In the genomic region with DNA sequence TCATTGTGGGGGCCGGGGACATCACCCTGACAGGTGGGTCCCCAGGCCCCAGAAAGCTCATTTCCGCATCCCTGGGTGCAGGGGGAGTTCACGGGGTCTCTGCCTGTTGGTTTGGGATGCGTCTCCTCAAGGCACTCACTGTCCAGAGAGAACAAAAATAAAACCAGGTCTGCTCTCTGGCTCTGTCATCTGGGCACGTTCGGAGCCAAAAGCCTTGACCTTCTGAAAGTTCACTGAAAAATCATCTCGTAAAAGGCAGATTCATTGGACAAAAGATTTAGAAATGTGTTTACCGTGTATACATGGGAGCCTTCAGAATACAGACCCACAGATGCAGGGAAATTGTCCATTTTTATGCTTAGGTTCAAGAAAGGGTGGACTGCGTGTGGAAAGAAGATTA, we compare ENCODE assay signal across 32 cellular contexts. TPM values are rescaled to one million over a fixed set of nuclear protein-coding genes. Genes with fewer than 3 reads are reported as not detected.
DNase-seq lines count a peak whose midpoint lies in the region; ATAC-seq and TF ChIP-seq lines count a peak whose summit lies in the region.
"Had no signal": no experiment of that assay in that cellular context is flagged by ENCODE, and none has a peak within 500 bp of the region (broad histone marks: within the 10 kb centered on the region; RNA-seq: fewer than 3 reads in every experiment).

No MANE protein-coding gene starts in this region.

- peaks cover 3% of the 10 kb centered on the region for H3K27me3 Mint-ChIP-seq in progenitor cell of endocrine pancreas
- H3K27me3 Mint-ChIP-seq: activated naive CD8-positive, alpha-beta T cell had no signal

- no peak for TF ChIP-seq CTCF in VCaP (conservative IDR thresholded peaks at IDR 0.05)
- TF ChIP-seq CTCF in progenitor cell of endocrine pancreas (IDR thresholded peaks at IDR 0.05; ENCODE audit: unreplicated experiment): no peak

- H3K27ac ChIP-seq in BLaER1 treated with 17β-estradiol and CSF1 and Interleukin-3, amounts not matched to agents 10 nM and 100 nM: peak overlapping the region in 1 of 11 experiments; percentile 53; a peak in 2 of 22 replicates
- peak overlapping the region; percentile 86 for H3K27ac ChIP-seq in VCaP
- H3K27ac ChIP-seq: SJSA1, tibial artery had no signal

- H3K27ac Mint-ChIP-seq in progenitor cell of endocrine pancreas: no peak overlapping the region
- H3K27ac Mint-ChIP-seq: activated B cell treated with CpG ODN at 0.5 μM for 24 hours; activated naive CD8-positive, alpha-beta T cell; dendritic cell treated with granulocyte-macrophage colony-stimulating factor and Interleukin-4, amounts not matched to agents 40 ng/mL and 50 ng/mL, for 4 days; nephron progenitor cell had no signal

- no peaks in the 10 kb centered on the region for H3K9me3 Mint-ChIP-seq in progenitor cell of endocrine pancreas (ENCODE audit: low read depth)
- H3K9me3 Mint-ChIP-seq: activated B cell treated with CpG ODN at 0.5 μM for 24 hours; central memory CD8-positive, alpha-beta T cell; dendritic cell treated with granulocyte-macrophage colony-stimulating factor and Interleukin-4, amounts not matched to agents 40 ng/mL and 50 ng/mL, for 4 days had no signal

- intact Hi-C loops in left ventricle myocardium superior (cut with micrococcal nuclease): loop anchor here (10.0 kb wide), 1 partner anchor 61 kb away; no protein-coding TSS in a partner anchor
- intact Hi-C loops in sciatic nerve (cut with DNase I): loop anchor here (5.0 kb wide), 1 partner anchor 59 kb away; no protein-coding TSS in a partner anchor

- H3K4me3 Mint-ChIP-seq in progenitor cell of endocrine pancreas (ENCODE audit: low read depth): no peak overlapping the region
- H3K4me3 Mint-ChIP-seq: activated B cell treated with CpG ODN at 0.5 μM for 24 hours; activated naive CD8-positive, alpha-beta T cell; central memory CD8-positive, alpha-beta T cell; dendritic cell treated with granulocyte-macrophage colony-stimulating factor and Interleukin-4, amounts not matched to agents 40 ng/mL and 50 ng/mL, for 4 days; nephron progenitor cell had no signal

- no peaks in the 10 kb centered on the region for H3K9me3 ChIP-seq in BLaER1 treated with 17β-estradiol and CSF1 and Interleukin-3, amounts not matched to agents 10 nM and 100 nM (replicated peaks in 1 of 11)
- H3K9me3 ChIP-seq: HAP-1, pancreas, sigmoid colon, tibial artery had no signal

- H3K4me3 ChIP-seq in BLaER1 treated with 17β-estradiol and CSF1 and Interleukin-3, amounts not matched to agents 10 nM and 100 nM: no peak overlapping the region
- H3K4me3 ChIP-seq: HAP-1, pancreas, sigmoid colon, SJSA1, tibial artery had no signal

- ATAC-seq in left ventricle myocardium superior (peak; percentile 35), sciatic nerve (peak; percentile 12), GM18520 (IDR thresholded peaks at IDR 0.05; ENCODE audit: unreplicated experiment) (no peak), HG03196 (IDR thresholded peaks at IDR 0.05; ENCODE audit: unreplicated experiment) (no peak), HG03457 (IDR thresholded peaks at IDR 0.05; ENCODE audit: unreplicated experiment) (no peak)

- no peaks in the 10 kb centered on the region for H4K20me1 ChIP-seq in BLaER1 treated with 17β-estradiol and CSF1 and Interleukin-3, amounts not matched to agents 10 nM and 100 nM

- H3K36me3 Mint-ChIP-seq in progenitor cell of endocrine pancreas (ENCODE audit: insufficient read depth): no peaks in the 10 kb centered on the region
- H3K36me3 Mint-ChIP-seq: activated naive CD8-positive, alpha-beta T cell had no signal

- H3K9ac ChIP-seq in BLaER1 treated with 17β-estradiol and CSF1 and Interleukin-3, amounts not matched to agents 10 nM and 100 nM: peak overlapping the region in 3 of 11 experiments; percentile 30 to 66 (median 63); a peak in 6 of 22 replicates

- peaks cover 4% of the 10 kb centered on the region for H3K4me1 Mint-ChIP-seq in progenitor cell of endocrine pancreas (ENCODE audit: low read depth)
- H3K4me1 Mint-ChIP-seq: activated B cell treated with CpG ODN at 0.5 μM for 24 hours; central memory CD8-positive, alpha-beta T cell had no signal

- peaks cover 0 to 5% (median under 1%) of the 10 kb centered on the region in 11 experiments; a peak in 6 of 22 replicates for H3K27me3 ChIP-seq in BLaER1 treated with 17β-estradiol and CSF1 and Interleukin-3, amounts not matched to agents 10 nM and 100 nM
- H3K27me3 ChIP-seq: pancreas, sigmoid colon, SJSA1 had no signal

- H3K36me3 ChIP-seq in BLaER1 treated with 17β-estradiol and CSF1 and Interleukin-3, amounts not matched to agents 10 nM and 100 nM: no peaks in the 10 kb centered on the region
- H3K36me3 ChIP-seq: HAP-1, pancreas, sigmoid colon, SJSA1, tibial artery had no signal

- H3K4me2 ChIP-seq in BLaER1 treated with 17β-estradiol and CSF1 and Interleukin-3, amounts not matched to agents 10 nM and 100 nM: peak overlapping the region in 7 of 11 experiments; percentile 79 to 93 (median 90); a peak in 12 of 22 replicates

- H3K4me1 ChIP-seq in BLaER1 treated with 17β-estradiol and CSF1 and Interleukin-3, amounts not matched to agents 10 nM and 100 nM: peaks cover 15 to 37% (median 36%) of the 10 kb centered on the region in 10 experiments
- H3K4me1 ChIP-seq: HAP-1, SJSA1 had no signal

- DNase-seq in left ventricle myocardium superior: no peak
- DNase-seq in sciatic nerve (ENCODE audit: low spot score): peak; percentile 47
- no peak for DNase-seq in progenitor cell of endocrine pancreas (ENCODE audit: low spot score, unreplicated experiment)
- DNase-seq: activated B cell treated with CpG ODN at 0.5 μM for 24 hours; activated CD4-positive, alpha-beta T cell treated with anti-CD3 and anti-CD28 coated beads, Interleukin-2, amount 50 U/mL, for 1 hour; activated effector memory CD4-positive, alpha-beta T cell treated with Interleukin-2 at 50 U/mL for 16 hours; activated T-cell treated with anti-CD3 and anti-CD28 coated beads, Interleukin-2, amount 50 U/mL, for 1 hour; foreskin fibroblast; IMR-90; kidney glomerular epithelial cell; NCI-H146; NCI-H446 treated with DMSO at 0.1 percent for 48 hours; NCI-H82; nephron progenitor cell; sigmoid colon; stimulated activated CD4-positive, alpha-beta T cell treated with anti-CD3 and anti-CD28 coated beads, Interleukin-4, amount 100 ng/mL, for 1 hour; T1000; tibial artery had no signal

RNA-seq across cellular contexts. Expression of a gene that starts 26.6 kb away (rescaled TPM):
- total RNA-seq in left ventricle myocardium superior: 88.9 TPM
- total RNA-seq in sciatic nerve: 25.5 TPM
- 1.2 and 1.6 TPM in 2 replicates for total RNA-seq in progenitor cell of endocrine pancreas
- total RNA-seq: activated B cell treated with CpG ODN at 0.5 μM for 24 hours had no signal

RNA-seq across cellular contexts. Expression of a gene that starts 52.7 kb away (rescaled TPM):
- total RNA-seq in left ventricle myocardium superior (not detected), sciatic nerve (not detected), progenitor cell of endocrine pancreas (not detected in 2 replicates)
- total RNA-seq: activated B cell treated with CpG ODN at 0.5 μM for 24 hours, aorta, esophagus mucosa, IMR-90, LHCN-M2, pancreas, sigmoid colon, SJSA1 had no signal

Comparison
In these comparisons a context has a peak if more than half of its experiments do, and no peak if none do; other contexts are left out.
1. ATAC-seq: peak in left ventricle myocardium superior (single experiment) and sciatic nerve (single experiment); none in GM18520 (single experiment), HG03196 (single experiment) and HG03457 (single experiment).
2. RNA of a gene that starts 26.6 kb away (total RNA-seq): 88.9 TPM in left ventricle myocardium superior (single experiment) and 25.5 TPM in sciatic nerve (single experiment); 1.2 to 1.6 TPM in progenitor cell of endocrine pancreas; every median in the first group is over 10 times any median in the second.